ENCODE assay signal across 15 cellular contexts in the genomic region with DNA sequence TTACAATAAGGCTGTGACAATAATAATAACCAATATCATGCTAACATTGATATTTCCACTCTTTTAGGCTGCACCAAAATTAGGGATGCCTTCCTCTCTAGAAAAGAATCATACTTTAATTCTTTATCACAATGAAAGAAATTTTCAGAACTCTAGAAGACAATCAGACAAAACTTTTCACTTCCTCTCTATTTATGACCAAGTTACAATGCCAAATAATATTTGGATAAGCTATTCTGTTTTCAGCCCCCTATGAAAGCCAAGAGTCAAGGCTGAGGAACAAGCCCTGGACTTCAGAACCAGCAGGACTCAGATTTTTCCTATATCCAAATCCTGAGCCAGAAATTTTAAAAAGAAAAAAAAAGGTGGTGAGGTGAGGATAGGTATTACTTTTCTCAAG. TPM values are rescaled to one million over a fixed set of nuclear protein-coding genes. Genes with fewer than 3 reads are reported as not detected.
DNase-seq lines count a peak whose midpoint lies in the region; ATAC-seq and TF ChIP-seq lines count a peak whose summit lies in the region.
"Had no signal": no experiment of that assay in that cellular context is flagged by ENCODE, and none has a peak within 500 bp of the region (broad histone marks: within the 10 kb centered on the region; RNA-seq: fewer than 3 reads in every experiment).

No MANE protein-coding gene starts in this region.

- no peak overlapping the region for H4K8ac ChIP-seq in IMR-90 (ENCODE audit: low read depth in 2 of 2, low read length in 2 of 2)

- H3K9me1 ChIP-seq in IMR-90 (ENCODE audit: insufficient read depth, low read length), result peaks cover 10% of the 10 kb centered on the region

- H3K4me1 ChIP-seq in GM23248 (ENCODE audit: insufficient read depth) (peaks cover 52% of the 10 kb centered on the region), IMR-90 (ENCODE audit: control insufficient read depth, insufficient read depth, low read length) (peaks cover 9% of the 10 kb centered on the region; the same call in 1 of the 2 replicates), subcutaneous abdominal adipose tissue (ENCODE audit: control insufficient read depth in 5 of 5, insufficient read depth in 5 of 5, low read length in 5 of 5) (peaks cover 0 to 40% (median 36%) of the 10 kb centered on the region in 5 donors)

- peak overlapping the region; percentile 14; the same call in 1 of the 2 replicates for H3K9ac ChIP-seq in GM23248
- H3K9ac ChIP-seq in IMR-90 (ENCODE audit: low read depth, low read length), result no peak overlapping the region
- peak overlapping the region in 1 of 5 donors; percentile 46 for H3K9ac ChIP-seq in subcutaneous abdominal adipose tissue (ENCODE audit: low read length in 5 of 5)

- DNase-seq in GM23248 (no peak), IMR-90 (no peak), coronary artery (ENCODE audit: low spot score) (no peak), HUDEP-2 (lab: John Stamatoyannopoulos, UW; ENCODE audit: unreplicated experiment in 76 of 76) (no peak), cerebellar nuclear complex (lab: John Stamatoyannopoulos, UW) (no peak), cardiac septum (ENCODE audit: low spot score) (no peak)
- DNase-seq: CD8-positive, alpha-beta T cell; DMS79 treated with DMSO at 0.1 percent for 48 hours; GDM1; GOT3; MM.1S; NCI-H1417; NCI-H2081; NCI-H526 had no signal

- H3K79me2 ChIP-seq in GM23248 (ENCODE audit: insufficient read depth), result peaks cover 96% of the 10 kb centered on the region

- no peak for TF ChIP-seq CTCF in IMR-90 (conservative IDR thresholded peaks at IDR 0.05; ENCODE audit: low read depth, low read length)
- TF ChIP-seq CTCF in coronary artery (IDR thresholded peaks at IDR 0.05), result no peak

- no peak overlapping the region for H2AK5ac ChIP-seq in IMR-90 (ENCODE audit: low read depth, low read length)

- H2BK20ac ChIP-seq in IMR-90 (ENCODE audit: low read depth, low read length), result no peak overlapping the region

- no peak overlapping the region for H3K18ac ChIP-seq in IMR-90 (ENCODE audit: low read depth, low read length)

- no peak overlapping the region for H3K14ac ChIP-seq in IMR-90 (replicated peaks; ENCODE audit: low read depth, low read length)

- H2BK120ac ChIP-seq in IMR-90 (ENCODE audit: low read depth, low read length), result no peak overlapping the region

- in situ Hi-C loops in GM23248 (cut with MboI), result no loop called here
- in situ Hi-C loops in IMR-90 (cut with MboI; ENCODE audit: low sequenced_read_pairs), result no loop called here

- H3K9me2 ChIP-seq in GM23248 (ENCODE audit: insufficient read depth), result no peaks in the 10 kb centered on the region

- H3K4ac ChIP-seq in IMR-90 (ENCODE audit: low read depth, low read length), result no peak overlapping the region

- H2BK15ac ChIP-seq in IMR-90 (ENCODE audit: low read depth, low read length), result no peak overlapping the region

- H3K27me3 ChIP-seq in GM23248 (replicated peaks; ENCODE audit: insufficient read depth) (no peaks in the 10 kb centered on the region), IMR-90 (ENCODE audit: control insufficient read depth, insufficient read depth, low read length) (no peaks in the 10 kb centered on the region), subcutaneous abdominal adipose tissue (ENCODE audit: control insufficient read depth in 5 of 5, insufficient read depth in 4 of 5, low read length in 5 of 5) (no peaks in the 10 kb centered on the region)

- H3K4me2 ChIP-seq in GM23248 (ENCODE audit: unreplicated experiment) (peak overlapping the region; percentile 50), IMR-90 (ENCODE audit: low read depth, low read length) (peak overlapping the region; percentile 51; the same call in 1 of the 2 replicates)

- BruUV-seq in IMR-90 (replicated peaks; lab: Mats Ljungman, UMichigan), result no TSS peak

- H3K9me3 ChIP-seq in GM23248 (ENCODE audit: low read depth), result no peaks in the 10 kb centered on the region
- H3K9me3 ChIP-seq in IMR-90 (ENCODE audit: control insufficient read depth, insufficient read depth, low read length), result no peaks in the 10 kb centered on the region
- no peaks in the 10 kb centered on the region for H3K9me3 ChIP-seq in subcutaneous abdominal adipose tissue (ENCODE audit: control insufficient read depth in 5 of 5, low read length in 5 of 5)

- dilution Hi-C loops in IMR-90 (cut with HindIII; ENCODE audit: low sequenced_read_pairs, unreplicated experiment), result no loop called here

- no peak overlapping the region; the same call in 1 of the 2 replicates for H3K23ac ChIP-seq in IMR-90 (ENCODE audit: low read depth, low read length)

- ATAC-seq in IMR-90 (ENCODE audit: low read depth), result no peak
- ATAC-seq: CD8-positive, alpha-beta T cell had no signal

- H4K91ac ChIP-seq in IMR-90 (ENCODE audit: insufficient read depth, low read depth, low read length), result no peak overlapping the region

- TF ChIP-seq POLR2A in IMR-90 (IDR thresholded peaks at IDR 0.05; ENCODE audit: low read depth, low read length), result no peak

- TF ChIP-seq RAD21 in IMR-90 (IDR thresholded peaks at IDR 0.05; ENCODE audit: low read length), result no peak

- no peak overlapping the region for H3K56ac ChIP-seq in IMR-90 (ENCODE audit: extremely low read depth, insufficient read depth, low read length)

- peak overlapping the region; percentile 32; the same call in 1 of the 2 replicates for H3K4me3 ChIP-seq in GM23248
- no peak overlapping the region for H3K4me3 ChIP-seq in IMR-90 (ENCODE audit: insufficient read depth, low read depth, low read length)
- H3K4me3 ChIP-seq in coronary artery, result no peak overlapping the region
- no peak overlapping the region for H3K4me3 ChIP-seq in subcutaneous abdominal adipose tissue (ENCODE audit: low read depth in 1 of 5, low read length in 5 of 5)

- no peak overlapping the region for H4K5ac ChIP-seq in IMR-90 (ENCODE audit: low read depth, low read length)

- POLR2A ChIA-PET in IMR-90 (lab: Charles Lee; ENCODE audit: unreplicated experiment), result no interaction called here

- H3K79me1 ChIP-seq in IMR-90 (ENCODE audit: low read depth in 1 of 2, low read length in 2 of 2), result peaks cover 5 to 45% of the 10 kb centered on the region in 2 experiments; a peak in 3 of 4 replicates

- H3K36me3 ChIP-seq in GM23248 (ENCODE audit: low read depth), result no peaks in the 10 kb centered on the region
- no peaks in the 10 kb centered on the region for H3K36me3 ChIP-seq in IMR-90 (ENCODE audit: control insufficient read depth, insufficient read depth, low read length)
- no peaks in the 10 kb centered on the region for H3K36me3 ChIP-seq in subcutaneous abdominal adipose tissue (ENCODE audit: control insufficient read depth in 5 of 5, insufficient read depth in 5 of 5, low read length in 5 of 5)

- H4K20me1 ChIP-seq in GM23248 (ENCODE audit: insufficient read depth), result no peaks in the 10 kb centered on the region
- peaks cover 25% of the 10 kb centered on the region for H4K20me1 ChIP-seq in IMR-90 (ENCODE audit: insufficient read depth, low read length)

- H2AK9ac ChIP-seq in IMR-90 (replicated peaks; ENCODE audit: low read depth, low read length, poor library complexity), result no peak overlapping the region

- H3F3A ChIP-seq in GM23248 (ENCODE audit: insufficient read depth), result peaks cover 15% of the 10 kb centered on the region

- CTCF ChIA-PET in IMR-90 (lab: Yijun Ruan, JAX), result no interaction called here

- H2BK5ac ChIP-seq in IMR-90 (ENCODE audit: low read depth, low read length, poor library complexity, severe bottlenecking), result no peak overlapping the region

- intact Hi-C loops in IMR-90 (cut with micrococcal nuclease), result no loop called here
- intact Hi-C loops in cardiac septum (cut with DNase I), result no loop called here

- H3K27ac ChIP-seq in GM23248, result peak overlapping the region; percentile 11; the same call in 1 of the 2 replicates
- H3K27ac ChIP-seq in IMR-90 (ENCODE audit: insufficient read depth, low read length), result no peak overlapping the region
- H3K27ac ChIP-seq in coronary artery, result peak overlapping the region; percentile 17 to 46
- peak overlapping the region; percentile 39 for H3K27ac ChIP-seq in subcutaneous abdominal adipose tissue (ENCODE audit: low read depth, low read length)

- no peak overlapping the region for H2AFZ ChIP-seq in GM23248
- no peak overlapping the region for H2AFZ ChIP-seq in IMR-90 (replicated peaks; ENCODE audit: low read length, poor library complexity)

TF ChIP-seq in IMR-90, 13 proteins besides CTCF, POLR2A, EP300 and RAD21 (continues in another document):
- TF ChIP-seq MAFK (IDR thresholded peaks at IDR 0.05; ENCODE audit: low read depth, low read length), result no peak
- TF ChIP-seq, protein P1, sequence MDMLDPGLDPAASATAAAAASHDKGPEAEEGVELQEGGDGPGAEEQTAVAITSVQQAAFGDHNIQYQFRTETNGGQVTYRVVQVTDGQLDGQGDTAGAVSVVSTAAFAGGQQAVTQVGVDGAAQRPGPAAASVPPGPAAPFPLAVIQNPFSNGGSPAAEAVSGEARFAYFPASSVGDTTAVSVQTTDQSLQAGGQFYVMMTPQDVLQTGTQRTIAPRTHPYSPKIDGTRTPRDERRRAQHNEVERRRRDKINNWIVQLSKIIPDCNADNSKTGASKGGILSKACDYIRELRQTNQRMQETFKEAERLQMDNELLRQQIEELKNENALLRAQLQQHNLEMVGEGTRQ (IDR thresholded peaks at IDR 0.05; ENCODE audit: low read depth, low read length), result no peak
- TF ChIP-seq FOS (IDR thresholded peaks at IDR 0.05; ENCODE audit: low read depth, low read length), result no peak
- TF ChIP-seq MAZ (IDR thresholded peaks at IDR 0.05; ENCODE audit: borderline replicate concordance, low read depth, low read length), result no peak
- TF ChIP-seq SMC3 (IDR thresholded peaks at IDR 0.05; ENCODE audit: low read depth, low read length), result no peak
- TF ChIP-seq NFE2L2 (IDR thresholded peaks at IDR 0.05; ENCODE audit: low read depth, low read length), result no peak
- no peak for TF ChIP-seq RCOR1 (IDR thresholded peaks at IDR 0.05; ENCODE audit: insufficient replicate concordance, low read length)
- no peak for TF ChIP-seq CHD1 (IDR thresholded peaks at IDR 0.05; ENCODE audit: low read depth, low read length)
- TF ChIP-seq MXI1 (IDR thresholded peaks at IDR 0.05; ENCODE audit: borderline replicate concordance, low read depth, low read length), result no peak
- no peak for TF ChIP-seq BHLHE40 (IDR thresholded peaks at IDR 0.05; ENCODE audit: low read depth, low read length)
- no peak for TF ChIP-seq CEBPB (IDR thresholded peaks at IDR 0.05; ENCODE audit: low read depth, low read length)

RNA-seq across cellular contexts. Expression of gene HYCC1, which starts 4.6 kb away (rescaled TPM):
- 55.6 and 59.2 TPM in 2 replicates for total RNA-seq in GM23248 (2014; rRNA removed; shearing (Covaris generic))
- 56.9 and 62.9 TPM in 2 replicates for polyA plus RNA-seq in GM23248 (2016; fragmentation: Nextera tagmentation; extraction: Ambion mirVana)
- total RNA-seq in IMR-90 (2012; rRNA removed), result 78.3 and 185 TPM in 2 replicates
- polyA plus RNA-seq in IMR-90 (2012; rRNA removed), result 42.9 and 44.1 TPM in 2 replicates
- polyA plus RNA-seq in IMR-90 (2012; cell fraction: cytosol; rRNA removed), result 16.8 and 23.7 TPM in 2 replicates
- polyA plus RNA-seq in IMR-90 (2012; cell fraction: nucleus; rRNA removed; ENCODE audit: low replicate concordance), result 4.9 and 30.2 TPM in 2 replicates
- 38.9 TPM for total RNA-seq in cardiac septum
